Comparison of ENCODE assay signal across 8 cellular contexts in genomic region chr11:88421530-88421929, GRCh38.
A peak's percentile ranks its signal among the peaks of the same experiment; 100 is the strongest.
DNase-seq lines count a peak whose midpoint lies in the region; ATAC-seq, FAIRE-seq and TF ChIP-seq lines count a peak whose summit lies in the region.

No MANE protein-coding gene starts in this region.

- TF ChIP-seq CTCF in keratinocyte (optimal IDR thresholded peaks at IDR 0.05 in 1 of 3, IDR thresholded peaks at IDR 0.05 in 1 of 3, conservative IDR thresholded peaks at IDR 0.05 in 1 of 3; ENCODE audit: extremely low read depth in 1 of 3, insufficient read depth in 2 of 3, low read length in 3 of 3) (no peak), BE2C (IDR thresholded peaks at IDR 0.05; ENCODE audit: low read depth, low read length) (no peak)

- H3K36me3 ChIP-seq in BLaER1 treated with 17β-estradiol and CSF1 and Interleukin-3, amounts not matched to agents 10 nM and 100 nM = 0 out of 22 replicates have a peak, but pooled peaks cover 0 to 2% (median 0%) of the 10 kb centered on the region in 11 experiments
- H3K36me3 ChIP-seq in keratinocyte (ENCODE audit: control insufficient read depth in 2 of 2, extremely low read depth in 1 of 2, insufficient read depth in 2 of 2, low read length in 2 of 2) (no peaks in the 10 kb centered on the region), BE2C (no peaks in the 10 kb centered on the region)

- no peaks in the 10 kb centered on the region for H4K20me1 ChIP-seq in BLaER1 treated with 17β-estradiol and CSF1 and Interleukin-3, amounts not matched to agents 10 nM and 100 nM
- no peaks in the 10 kb centered on the region for H4K20me1 ChIP-seq in keratinocyte (ENCODE audit: control insufficient read depth, extremely low read depth, insufficient read depth, low read length)

- ATAC-seq in GM19328 (IDR thresholded peaks at IDR 0.05; ENCODE audit: unreplicated experiment) (peak; percentile 90), HG03354 (IDR thresholded peaks at IDR 0.05; ENCODE audit: poor library complexity, severe bottlenecking, unreplicated experiment) (peak; percentile 74)

- dilution Hi-C loops in keratinocyte (cut with MboI; ENCODE audit: extremely low pct_ligation_motif_present, low sequenced_read_pairs) = no loop called here

- peak overlapping the region in 2 of 10 experiments; percentile 12 to 18; a peak in 3 of 20 replicates for H3K4me3 ChIP-seq in BLaER1 treated with 17β-estradiol and CSF1 and Interleukin-3, amounts not matched to agents 10 nM and 100 nM
- no peak overlapping the region for H3K4me3 ChIP-seq in keratinocyte (ENCODE audit: control insufficient read depth in 2 of 3, extremely low read depth in 1 of 3, insufficient read depth in 2 of 3, low read depth in 1 of 3, low read length in 3 of 3)
- H3K4me3 ChIP-seq in BE2C (ENCODE audit: low read depth, low read length) = no peak overlapping the region

- peak; percentile 19 for DNase-seq in activated CD8-positive, alpha-beta memory T cell treated with anti-CD3 and anti-CD28 coated beads, Interleukin-2, amount 50 U/mL, for 4 hours
- DNase-seq in keratinocyte (ENCODE audit: low read depth, low spot score) (no peak), superior temporal gyrus (ENCODE audit: extremely low spot score) (peak; percentile 35), H54 (ENCODE audit: insufficient read length, low spot score) (no peak), BE2C (no peak)

- H3K9me3 ChIP-seq in BLaER1 treated with 17β-estradiol and CSF1 and Interleukin-3, amounts not matched to agents 10 nM and 100 nM (replicated peaks in 1 of 11) = peaks cover 0 to 11% (median 6%) of the 10 kb centered on the region in 11 experiments; a peak in 5 of 22 replicates
- H3K9me3 ChIP-seq in keratinocyte (ENCODE audit: control insufficient read depth, low read depth, low read length) (no peaks in the 10 kb centered on the region), BE2C (no peaks in the 10 kb centered on the region)

- H3K4me1 ChIP-seq in BLaER1 treated with 17β-estradiol and CSF1 and Interleukin-3, amounts not matched to agents 10 nM and 100 nM = peaks cover 0 to 87% (median 23%) of the 10 kb centered on the region in 10 experiments; a peak in 17 of 20 replicates
- H3K4me1 ChIP-seq in keratinocyte (ENCODE audit: control insufficient read depth, extremely low read depth, insufficient read depth, low read length) (peaks cover 57% of the 10 kb centered on the region), BE2C (no peaks in the 10 kb centered on the region)

- H3K27me3 ChIP-seq in BLaER1 treated with 17β-estradiol and CSF1 and Interleukin-3, amounts not matched to agents 10 nM and 100 nM = no peaks in the 10 kb centered on the region
- H3K27me3 ChIP-seq in keratinocyte (ENCODE audit: control insufficient read depth, extremely low read depth, insufficient read depth, low read length) = no peaks in the 10 kb centered on the region
- H3K27me3 ChIP-seq in BE2C = no peaks in the 10 kb centered on the region

- H3K9me1 ChIP-seq in keratinocyte (ENCODE audit: control insufficient read depth, extremely low read depth, insufficient read depth, low read length) = no peaks in the 10 kb centered on the region

- no peak overlapping the region for H2AFZ ChIP-seq in keratinocyte (ENCODE audit: control insufficient read depth, low read length)

- peak overlapping the region in 4 of 11 experiments; percentile 58 to 73 (median 63); a peak in 8 of 22 replicates for H3K9ac ChIP-seq in BLaER1 treated with 17β-estradiol and CSF1 and Interleukin-3, amounts not matched to agents 10 nM and 100 nM
- H3K9ac ChIP-seq in keratinocyte (ENCODE audit: control insufficient read depth, extremely low read depth, insufficient read depth, low read length) = peak overlapping the region; percentile 11

- peak overlapping the region in 10 of 11 experiments; percentile 24 to 84 (median 49); a peak in 18 of 22 replicates for H3K4me2 ChIP-seq in BLaER1 treated with 17β-estradiol and CSF1 and Interleukin-3, amounts not matched to agents 10 nM and 100 nM
- H3K4me2 ChIP-seq in keratinocyte (ENCODE audit: control insufficient read depth, extremely low read depth, insufficient read depth, low read depth, low read length) = peak overlapping the region; percentile 68

- no peaks in the 10 kb centered on the region for H3K79me2 ChIP-seq in keratinocyte (ENCODE audit: control insufficient read depth, insufficient read depth, low read length)

- peak; percentile 84 for FAIRE-seq in keratinocyte (lab: Jason Lieb, UNC)
- FAIRE-seq in H54 (lab: Jason Lieb, UNC) = no peak

- H3K27ac ChIP-seq in BLaER1 treated with 17β-estradiol and CSF1 and Interleukin-3, amounts not matched to agents 10 nM and 100 nM = peak overlapping the region; percentile 47 to 88 (median 62); a peak in 21 of 22 replicates
- H3K27ac ChIP-seq in keratinocyte (ENCODE audit: control insufficient read depth, insufficient read depth, low read length) = peak overlapping the region; percentile 89

- no peak for TF ChIP-seq POLR2A in H54 (IDR thresholded peaks at IDR 0.05; ENCODE audit: low read depth, low read length)

Comparison
In these comparisons a context has a peak if more than half of its experiments do, and no peak if none do; other contexts are left out.
1. DNase-seq: peak in activated CD8-positive, alpha-beta memory T cell treated with anti-CD3 and anti-CD28 coated beads, Interleukin-2, amount 50 U/mL, for 4 hours (single experiment) and superior temporal gyrus (single experiment); none in keratinocyte (single experiment), H54 (single experiment) and BE2C (single experiment).